9 cellular contexts compared by ENCODE assay signal in the genomic region with DNA sequence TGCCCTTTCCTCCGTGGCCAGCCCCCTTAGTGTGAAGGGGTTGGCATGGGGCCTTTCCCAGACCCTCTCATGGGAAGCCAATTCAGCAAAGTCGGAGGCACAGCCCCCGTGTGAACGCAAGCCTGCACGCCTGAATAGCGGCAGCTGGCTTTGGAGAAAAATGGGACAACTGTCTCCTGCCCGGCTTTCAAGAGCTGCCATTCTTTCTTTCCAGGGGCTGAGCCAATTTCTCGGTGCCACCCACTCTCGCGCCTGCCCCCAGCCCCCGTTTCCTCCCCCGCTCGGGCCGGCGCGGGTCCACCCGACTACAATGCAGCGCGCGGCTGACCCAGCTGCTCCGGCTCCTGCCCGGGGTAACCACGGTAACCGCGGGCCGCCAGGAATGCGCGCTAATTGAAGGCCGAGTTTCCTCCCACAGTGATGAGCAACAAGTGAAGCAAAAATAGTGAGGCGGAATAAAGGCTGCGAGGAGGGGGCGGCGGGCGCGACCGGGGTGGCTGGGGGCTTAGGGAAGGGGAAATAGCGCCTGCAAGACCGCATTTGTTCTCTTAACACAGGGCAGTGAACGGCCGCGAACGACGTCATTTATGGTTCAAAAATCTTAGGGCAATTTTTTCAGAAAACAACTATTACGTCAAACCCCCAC. TPM values are rescaled to one million over a fixed set of nuclear protein-coding genes. Genes with fewer than 3 reads are reported as not detected.
DNase-seq lines count a peak whose midpoint lies in the region; ATAC-seq, FAIRE-seq and TF ChIP-seq lines count a peak whose summit lies in the region.
"Had no signal": no experiment of that assay in that cellular context is flagged by ENCODE, and none has a peak within 500 bp of the region (broad histone marks: within the 10 kb centered on the region; RNA-seq: fewer than 3 reads in every experiment).

No MANE protein-coding gene starts in this region.

- ATAC-seq in WTC11 (peak; percentile 73), left ventricle myocardium superior (peak; percentile 69), HG03196 (IDR thresholded peaks at IDR 0.05; ENCODE audit: unreplicated experiment) (no peak), HG03378 (IDR thresholded peaks at IDR 0.05; ENCODE audit: unreplicated experiment) (no peak)
- ATAC-seq: HCT116 had no signal

- H3K9me3 Mint-ChIP-seq in CD14-positive monocyte = peaks cover 0 to 3% (median 0%) of the 10 kb centered on the region in 7 donors
- no peaks in the 10 kb centered on the region for H3K9me3 Mint-ChIP-seq in HFFc6
- H3K9me3 Mint-ChIP-seq in WTC11 = no peaks in the 10 kb centered on the region

- no peak overlapping the region for H3K23ac ChIP-seq in trophoblast cell (ENCODE audit: low read length)

- H3K36me3 Mint-ChIP-seq in CD14-positive monocyte (no peaks in the 10 kb centered on the region), HFFc6 (ENCODE audit: low read depth) (no peaks in the 10 kb centered on the region), WTC11 (no peaks in the 10 kb centered on the region)

- no peak overlapping the region for H2AFZ ChIP-seq in trophoblast cell (ENCODE audit: insufficient read depth, low read length, poor library complexity)

- H3K79me2 ChIP-seq in trophoblast cell (ENCODE audit: control insufficient read depth, insufficient read depth, low read length, poor library complexity) = no peaks in the 10 kb centered on the region

- DNase-seq in CD14-positive monocyte (ENCODE audit: low spot score) (no peak), HFFc6 (peak; percentile 33), WTC11 (ENCODE audit: low spot score) (peak; percentile 68), left ventricle myocardium superior (peak; percentile 61), trophoblast cell (peak; percentile 27 to 62), small intestine (no peak)

- H3K4me3 ChIP-seq in trophoblast cell (ENCODE audit: low read depth, low read length) (no peak overlapping the region), small intestine (ENCODE audit: low read depth in 1 of 2, low read length in 2 of 2) (no peak overlapping the region)

- H3K27me3 Mint-ChIP-seq in CD14-positive monocyte (ENCODE audit: low read depth in 3 of 3) = peaks cover 17 to 33% (median 25%) of the 10 kb centered on the region in 3 donors
- peaks cover 9% of the 10 kb centered on the region for H3K27me3 Mint-ChIP-seq in HFFc6 (ENCODE audit: insufficient read depth)
- H3K27me3 Mint-ChIP-seq in WTC11 (ENCODE audit: low read depth) = peaks cover 51% of the 10 kb centered on the region

- no peak overlapping the region for H2BK120ac ChIP-seq in trophoblast cell (ENCODE audit: insufficient read depth, low read length, poor library complexity)

- H3K14ac ChIP-seq in trophoblast cell (ENCODE audit: low read length) = no peak overlapping the region

- TF ChIP-seq CTCF in CD14-positive monocyte (IDR thresholded peaks at IDR 0.05) (no peak), HFFc6 (IDR thresholded peaks at IDR 0.05) (no peak), WTC11 (IDR thresholded peaks at IDR 0.05) (no peak)

- WGBS in trophoblast cell (ENCODE audit: extremely low coverage, insufficient coverage, insufficient read length) = no CpG with 5 or more reads among the region's 44 CpGs
- WGBS in small intestine, 3 donors = 4 to 8% (median 6%) methylated on average over 44 of the region's 44 CpGs

- no peak overlapping the region for H3K4ac ChIP-seq in trophoblast cell (ENCODE audit: low read depth, low read length)

- peak overlapping the region; percentile 67 for H3K4me2 ChIP-seq in trophoblast cell (ENCODE audit: low read length)

- no peak overlapping the region for H2AK5ac ChIP-seq in trophoblast cell (ENCODE audit: low read length)

- no peak overlapping the region for H3K27ac Mint-ChIP-seq in CD14-positive monocyte
- no peak overlapping the region for H3K27ac Mint-ChIP-seq in HFFc6
- H3K27ac Mint-ChIP-seq in WTC11 = no peak overlapping the region

- POLR2A ChIA-PET in WTC11 (lab: Charles Lee) = interaction anchor here (0.5 kb wide), 1 partner anchor 656 kb away, joined by 4 read pairs; no protein-coding TSS in a partner anchor

- FAIRE-seq in small intestine (lab: Jason Lieb, UNC) = no peak

- H4K91ac ChIP-seq in trophoblast cell (ENCODE audit: low read depth, low read length) = no peak overlapping the region

- H3K27me3 ChIP-seq in trophoblast cell (ENCODE audit: insufficient read depth, low read length) (peaks cover 6% of the 10 kb centered on the region), small intestine (ENCODE audit: control insufficient read depth in 2 of 2, insufficient read depth in 2 of 2, low read length in 2 of 2) (peaks cover 0 to 8% of the 10 kb centered on the region in 2 donors)

- no peaks in the 10 kb centered on the region for H3K79me1 ChIP-seq in trophoblast cell (ENCODE audit: low read length)

- no peak overlapping the region for H4K12ac ChIP-seq in trophoblast cell (ENCODE audit: low read depth, low read length)

- H3K18ac ChIP-seq in trophoblast cell (ENCODE audit: low read length) = no peak overlapping the region

- CTCF ChIA-PET in WTC11 (lab: Charles Lee) = interaction anchor here (0.7 to 1.0 kb wide), 2 partner anchors 37 to 1580 kb away, joined by 3 read pairs; no protein-coding TSS in a partner anchor

- H4K8ac ChIP-seq in trophoblast cell (ENCODE audit: low read depth, low read length) = no peak overlapping the region

- H3K4me1 Mint-ChIP-seq in CD14-positive monocyte (peaks cover 9% of the 10 kb centered on the region), HFFc6 (ENCODE audit: low read depth) (peaks cover 51% of the 10 kb centered on the region), WTC11 (peaks cover 33% of the 10 kb centered on the region)

- intact Hi-C loops in CD14-positive monocyte (cut with micrococcal nuclease) (no loop called here), left ventricle myocardium superior (cut with micrococcal nuclease) (no loop called here)

- no peaks in the 10 kb centered on the region for H3K36me3 ChIP-seq in trophoblast cell (ENCODE audit: control insufficient read depth in 1 of 2, insufficient read depth in 2 of 2, low read length in 2 of 2)
- H3K36me3 ChIP-seq in small intestine (ENCODE audit: control insufficient read depth in 2 of 2, insufficient read depth in 2 of 2, low read length in 2 of 2) = no peaks in the 10 kb centered on the region

- no peak overlapping the region for H3K9ac ChIP-seq in trophoblast cell (ENCODE audit: low read length)

- H3K4me1 ChIP-seq in trophoblast cell (ENCODE audit: control insufficient read depth in 1 of 2, insufficient read depth in 2 of 2, low read length in 2 of 2) = peaks cover 0 to 5% of the 10 kb centered on the region in 2 experiments
- no peaks in the 10 kb centered on the region for H3K4me1 ChIP-seq in small intestine (ENCODE audit: control insufficient read depth in 2 of 2, insufficient read depth in 1 of 2, low read depth in 1 of 2, low read length in 1 of 2)

- peak overlapping the region; percentile 70 to 89 for H3K4me3 Mint-ChIP-seq in CD14-positive monocyte
- peak overlapping the region; percentile 51 for H3K4me3 Mint-ChIP-seq in HFFc6
- H3K4me3 Mint-ChIP-seq in WTC11 = peak overlapping the region; percentile 63

- H3K9me3 ChIP-seq in trophoblast cell (ENCODE audit: insufficient read depth, low read depth, low read length) (no peaks in the 10 kb centered on the region), small intestine (ENCODE audit: control insufficient read depth, low read depth) (no peaks in the 10 kb centered on the region)

- no peak overlapping the region for H2BK5ac ChIP-seq in trophoblast cell (ENCODE audit: low read depth, low read length, poor library complexity)

- H3K27ac ChIP-seq in trophoblast cell (ENCODE audit: low read depth, low read length) = no peak overlapping the region
- H3K27ac ChIP-seq in small intestine (ENCODE audit: low read depth in 1 of 2, low read length in 1 of 2) = no peak overlapping the region

- no peak overlapping the region for H2BK12ac ChIP-seq in trophoblast cell (ENCODE audit: low read length)

TF ChIP-seq in WTC11, 78 proteins besides CTCF, POLR2A, EP300 and RAD21 (continues in another document):
- no peak for TF ChIP-seq NFYB (CRISPR knock-in tag; conservative IDR thresholded peaks at IDR 0.05; ENCODE audit: low read depth)
- TF ChIP-seq, protein P1, sequence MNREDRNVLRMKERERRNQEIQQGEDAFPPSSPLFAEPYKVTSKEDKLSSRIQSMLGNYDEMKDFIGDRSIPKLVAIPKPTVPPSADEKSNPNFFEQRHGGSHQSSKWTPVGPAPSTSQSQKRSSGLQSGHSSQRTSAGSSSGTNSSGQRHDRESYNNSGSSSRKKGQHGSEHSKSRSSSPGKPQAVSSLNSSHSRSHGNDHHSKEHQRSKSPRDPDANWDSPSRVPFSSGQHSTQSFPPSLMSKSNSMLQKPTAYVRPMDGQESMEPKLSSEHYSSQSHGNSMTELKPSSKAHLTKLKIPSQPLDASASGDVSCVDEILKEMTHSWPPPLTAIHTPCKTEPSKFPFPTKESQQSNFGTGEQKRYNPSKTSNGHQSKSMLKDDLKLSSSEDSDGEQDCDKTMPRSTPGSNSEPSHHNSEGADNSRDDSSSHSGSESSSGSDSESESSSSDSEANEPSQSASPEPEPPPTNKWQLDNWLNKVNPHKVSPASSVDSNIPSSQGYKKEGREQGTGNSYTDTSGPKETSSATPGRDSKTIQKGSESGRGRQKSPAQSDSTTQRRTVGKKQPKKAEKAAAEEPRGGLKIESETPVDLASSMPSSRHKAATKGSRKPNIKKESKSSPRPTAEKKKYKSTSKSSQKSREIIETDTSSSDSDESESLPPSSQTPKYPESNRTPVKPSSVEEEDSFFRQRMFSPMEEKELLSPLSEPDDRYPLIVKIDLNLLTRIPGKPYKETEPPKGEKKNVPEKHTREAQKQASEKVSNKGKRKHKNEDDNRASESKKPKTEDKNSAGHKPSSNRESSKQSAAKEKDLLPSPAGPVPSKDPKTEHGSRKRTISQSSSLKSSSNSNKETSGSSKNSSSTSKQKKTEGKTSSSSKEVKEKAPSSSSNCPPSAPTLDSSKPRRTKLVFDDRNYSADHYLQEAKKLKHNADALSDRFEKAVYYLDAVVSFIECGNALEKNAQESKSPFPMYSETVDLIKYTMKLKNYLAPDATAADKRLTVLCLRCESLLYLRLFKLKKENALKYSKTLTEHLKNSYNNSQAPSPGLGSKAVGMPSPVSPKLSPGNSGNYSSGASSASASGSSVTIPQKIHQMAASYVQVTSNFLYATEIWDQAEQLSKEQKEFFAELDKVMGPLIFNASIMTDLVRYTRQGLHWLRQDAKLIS (CRISPR knock-in tag; IDR thresholded peaks at IDR 0.05; ENCODE audit: borderline replicate concordance) = no peak
- no peak for TF ChIP-seq NFE2L1 (CRISPR knock-in tag; IDR thresholded peaks at IDR 0.05)

RNA-seq across cellular contexts. Expression of a gene that starts 27.8 kb away (rescaled TPM):
- polyA plus RNA-seq in CD14-positive monocyte (not detected), small intestine (under 1 TPM in 1 of 3 donors, not detected in 2; 0.34 TPM)
- not detected for total RNA-seq in HFFc6 (2021; fragmentation: NEBNext Ultra II Directional; extraction: Animal tissue kit (Norgen Biotek cat#: 25700))
- total RNA-seq in WTC11 (2021) (0.89 to 1.8 TPM (median 1.6 TPM) in 3 replicates), left ventricle myocardium superior (1.6 TPM)
- 0.32 and 0.38 TPM in 2 replicates for polyA plus RNA-seq in trophoblast cell (2013)

RNA-seq across cellular contexts. Expression of a gene that starts 41.6 kb away (rescaled TPM):
- not detected for polyA plus RNA-seq in CD14-positive monocyte
- not detected for total RNA-seq in HFFc6 (2021; fragmentation: NEBNext Ultra II Directional; extraction: Animal tissue kit (Norgen Biotek cat#: 25700))
- total RNA-seq in WTC11 (2021) = 0.25 to 0.26 TPM in 2 of 3 replicates, not detected in the other
- 0.87 TPM for total RNA-seq in left ventricle myocardium superior
- polyA plus RNA-seq in trophoblast cell (2013) = 0.03 TPM in 1 of 2 replicates, not detected in the other
- under 1 TPM in 1 of 3 donors, not detected in 2; 0.10 TPM for polyA plus RNA-seq in small intestine

Comparison
In these comparisons a context has a peak if more than half of its experiments do, and no peak if none do; other contexts are left out.
1. DNase-seq: peak in HFFc6 (single experiment), WTC11 (single experiment), left ventricle myocardium superior (single experiment) and trophoblast cell (2 of 2); none in CD14-positive monocyte (single experiment) and small intestine (single experiment).
2. ATAC-seq: peak in WTC11 (single experiment) and left ventricle myocardium superior (single experiment); none in HG03196 (single experiment) and HG03378 (single experiment).
3. Peak in every context shown above with its lines, with median percentiles within 50 percentile points of each other: H3K4me3 Mint-ChIP-seq.